ENCODE assay signal across 19 cellular contexts in genomic region chr2:1039549-1039948, GRCh38.
DNase-seq lines count a peak whose midpoint lies in the region; ATAC-seq and TF ChIP-seq lines count a peak whose summit lies in the region.
"Had no signal": no experiment of that assay in that cellular context is flagged by ENCODE, and none has a peak within 500 bp of the region (broad histone marks: within the 10 kb centered on the region; RNA-seq: fewer than 3 reads in every experiment).

No MANE protein-coding gene starts in this region.

- H3K9me3 ChIP-seq in IMR-90 (ENCODE audit: control insufficient read depth, insufficient read depth, low read length) (no peaks in the 10 kb centered on the region), endodermal cell (ENCODE audit: control insufficient read depth, low read length) (peaks cover 6% of the 10 kb centered on the region), neural cell (ENCODE audit: low read length) (no peaks in the 10 kb centered on the region)
- H3K9me3 ChIP-seq: A549, BE2C, Caco-2 had no signal

- TF ChIP-seq CTCF in IMR-90 (conservative IDR thresholded peaks at IDR 0.05; ENCODE audit: low read depth, low read length) (no peak), endodermal cell (conservative IDR thresholded peaks at IDR 0.05) (no peak), neural cell (IDR thresholded peaks at IDR 0.05; ENCODE audit: poor library complexity, severe bottlenecking) (no peak)

- H2BK15ac ChIP-seq in IMR-90 (ENCODE audit: low read depth, low read length), result no peak overlapping the region

- no peaks in the 10 kb centered on the region for H3K79me1 ChIP-seq in IMR-90 (ENCODE audit: low read depth in 1 of 2, low read length in 2 of 2)

- no peaks in the 10 kb centered on the region for H3K36me3 ChIP-seq in IMR-90 (ENCODE audit: control insufficient read depth, insufficient read depth, low read length)
- H3K36me3 ChIP-seq in endodermal cell (ENCODE audit: control insufficient read depth, insufficient read depth, low read length), result no peaks in the 10 kb centered on the region
- H3K36me3 ChIP-seq in neural cell (ENCODE audit: insufficient read depth, low read length), result no peaks in the 10 kb centered on the region
- H3K36me3 ChIP-seq: BE2C, BLaER1 had no signal

- no peak overlapping the region for H3K4me3 ChIP-seq in IMR-90 (ENCODE audit: insufficient read depth, low read depth, low read length)
- H3K4me3 ChIP-seq in endodermal cell (ENCODE audit: low read length), result no peak overlapping the region
- H3K4me3 ChIP-seq in neural cell (ENCODE audit: low read length), result no peak overlapping the region
- H3K4me3 ChIP-seq: A549, BLaER1 had no signal

- H3K4ac ChIP-seq in IMR-90 (ENCODE audit: low read depth, low read length), result no peak overlapping the region

- H3K27ac ChIP-seq in IMR-90 (ENCODE audit: insufficient read depth, low read length), result no peak overlapping the region
- H3K27ac ChIP-seq in endodermal cell (ENCODE audit: low read depth, low read length), result peak overlapping the region; percentile 12
- H3K27ac ChIP-seq in neural cell (ENCODE audit: low read length), result no peak overlapping the region
- H3K27ac ChIP-seq: 22Rv1, A549, BLaER1 had no signal

- no peak overlapping the region for H3K14ac ChIP-seq in IMR-90 (replicated peaks; ENCODE audit: low read depth, low read length)

- no peak overlapping the region for H2BK5ac ChIP-seq in IMR-90 (ENCODE audit: low read depth, low read length, poor library complexity, severe bottlenecking)

- no peak overlapping the region for H3K18ac ChIP-seq in IMR-90 (ENCODE audit: low read depth, low read length)

- no peaks in the 10 kb centered on the region for H3K9me2 ChIP-seq in neural cell (ENCODE audit: insufficient read depth, low read length)

- H3K4me1 ChIP-seq in IMR-90 (ENCODE audit: control insufficient read depth, insufficient read depth, low read length) (no peaks in the 10 kb centered on the region), endodermal cell (ENCODE audit: control insufficient read depth, insufficient read depth, low read length) (no peaks in the 10 kb centered on the region)
- H3K4me1 ChIP-seq: A549, BE2C, Caco-2 had no signal

- peaks cover 4% of the 10 kb centered on the region for H3K4me1 Mint-ChIP-seq in endodermal cell
- H3K4me1 Mint-ChIP-seq: CD14-positive monocyte; CD4-positive, alpha-beta memory T cell; CD4-positive, CD25-positive, alpha-beta regulatory T cell had no signal

- H3K36me3 Mint-ChIP-seq in endodermal cell (ENCODE audit: low read depth), result peaks cover 12% of the 10 kb centered on the region
- H3K36me3 Mint-ChIP-seq: CD14-positive monocyte; CD4-positive, alpha-beta memory T cell; CD4-positive, CD25-positive, alpha-beta regulatory T cell; CD8-positive, alpha-beta memory T cell had no signal

- H3K9ac ChIP-seq in IMR-90 (ENCODE audit: low read depth, low read length), result no peak overlapping the region
- H3K9ac ChIP-seq in endodermal cell (ENCODE audit: extremely low read depth, low read length, poor library complexity, severe bottlenecking), result no peak overlapping the region
- no peak overlapping the region for H3K9ac ChIP-seq in neural cell (ENCODE audit: low read length)
- H3K9ac ChIP-seq: BLaER1 had no signal

- no peaks in the 10 kb centered on the region for H3F3A ChIP-seq in neural cell (ENCODE audit: insufficient read depth, low read length, poor library complexity, severe bottlenecking)

- peak overlapping the region; percentile 15 for H2AFZ ChIP-seq in IMR-90 (replicated peaks; ENCODE audit: low read length, poor library complexity)
- no peak overlapping the region for H2AFZ ChIP-seq in neural cell (ENCODE audit: low read depth, low read length)

- H3K79me2 ChIP-seq in neural cell (replicated peaks; ENCODE audit: insufficient read depth, low read length), result no peaks in the 10 kb centered on the region

- no peak overlapping the region for H2AK5ac ChIP-seq in IMR-90 (ENCODE audit: low read depth, low read length)

- BruUV-seq in IMR-90 (replicated peaks; lab: Mats Ljungman, UMichigan), result no TSS peak

- no peak overlapping the region for H2BK120ac ChIP-seq in IMR-90 (ENCODE audit: low read depth, low read length)

- H3K4me3 Mint-ChIP-seq in endodermal cell, result no peak overlapping the region
- H3K4me3 Mint-ChIP-seq: CD14-positive monocyte; CD4-positive, alpha-beta memory T cell; CD4-positive, CD25-positive, alpha-beta regulatory T cell; CD8-positive, alpha-beta memory T cell had no signal

- DNase-seq in IMR-90, result no peak
- DNase-seq in endodermal cell, result no peak
- DNase-seq in COLO668 (lab: John Stamatoyannopoulos, UW; ENCODE audit: unreplicated experiment), result no peak
- no peak for DNase-seq in Ammon's horn (ENCODE audit: low spot score)
- DNase-seq: AML-193; BE2C; C1 segment of cervical spinal cord; Caco-2; Calu3; CD4-positive, alpha-beta memory T cell; CD4-positive, CD25-positive, alpha-beta regulatory T cell; CD8-positive, alpha-beta memory T cell; DMS79 treated with DMSO at 0.1 percent for 48 hours; GF-D8 had no signal

- H4K91ac ChIP-seq in IMR-90 (ENCODE audit: insufficient read depth, low read depth, low read length), result no peak overlapping the region

- H3K23ac ChIP-seq in IMR-90 (ENCODE audit: low read depth, low read length), result no peak overlapping the region

- H4K8ac ChIP-seq in IMR-90 (ENCODE audit: low read depth in 2 of 2, low read length in 2 of 2), result no peak overlapping the region

- peaks cover 37% of the 10 kb centered on the region for H3K9me3 Mint-ChIP-seq in endodermal cell

- no peak overlapping the region for H3K56ac ChIP-seq in IMR-90 (ENCODE audit: extremely low read depth, insufficient read depth, low read length)

- no CpG with 5 or more reads among the region's 5 CpGs for WGBS in IMR-90 (ENCODE audit: extremely low coverage in 2 of 2, insufficient read length in 1 of 2), 2 experiments
- 92% methylated on average over 5 of the region's 5 CpGs; no CpG with 5 or more reads in 1 of the 2 experiments for WGBS in endodermal cell (ENCODE audit: insufficient coverage in 1 of 2, insufficient read length in 1 of 2), 2 experiments

- CTCF ChIA-PET in IMR-90 (lab: Yijun Ruan, JAX), result interaction anchor here (1.0 kb wide), 1 partner anchor 43 kb away, joined by 3 read pairs; no protein-coding TSS in a partner anchor

- in situ Hi-C loops in IMR-90 (cut with MboI; ENCODE audit: low sequenced_read_pairs), result no loop called here

- no peak for TF ChIP-seq RAD21 in IMR-90 (IDR thresholded peaks at IDR 0.05; ENCODE audit: low read length)
- TF ChIP-seq RAD21 in neural cell (conservative IDR thresholded peaks at IDR 0.05), result no peak

- no peak for TF ChIP-seq EP300 in neural cell (conservative IDR thresholded peaks at IDR 0.05; ENCODE audit: poor library complexity, severe bottlenecking)

- H4K5ac ChIP-seq in IMR-90 (ENCODE audit: low read depth, low read length), result no peak overlapping the region

- H2AK9ac ChIP-seq in IMR-90 (replicated peaks; ENCODE audit: low read depth, low read length, poor library complexity), result no peak overlapping the region

- H3K27me3 Mint-ChIP-seq in endodermal cell (ENCODE audit: insufficient read depth), result no peaks in the 10 kb centered on the region

- H3K4me2 ChIP-seq in IMR-90 (ENCODE audit: low read depth, low read length), result no peak overlapping the region
- no peak overlapping the region for H3K4me2 ChIP-seq in neural cell (ENCODE audit: low read length)
- H3K4me2 ChIP-seq: A549, BLaER1 had no signal

- no peak for ATAC-seq in IMR-90 (ENCODE audit: low read depth)
- ATAC-seq: A549 had no signal

- intact Hi-C loops in IMR-90 (cut with micrococcal nuclease), result no loop called here

- H3K9me1 ChIP-seq in IMR-90 (ENCODE audit: insufficient read depth, low read length), result no peaks in the 10 kb centered on the region

- dilution Hi-C loops in IMR-90 (cut with HindIII; ENCODE audit: low sequenced_read_pairs, unreplicated experiment), result no loop called here

- TF ChIP-seq POLR2A in IMR-90 (IDR thresholded peaks at IDR 0.05; ENCODE audit: low read depth, low read length), result no peak

- H3K27ac Mint-ChIP-seq in endodermal cell, result no peak overlapping the region
- H3K27ac Mint-ChIP-seq: CD4-positive, alpha-beta memory T cell; CD4-positive, CD25-positive, alpha-beta regulatory T cell; CD8-positive, alpha-beta memory T cell had no signal

- no peak overlapping the region for H2BK20ac ChIP-seq in IMR-90 (ENCODE audit: low read depth, low read length)

- POLR2A ChIA-PET in IMR-90 (lab: Charles Lee; ENCODE audit: unreplicated experiment), result no interaction called here

- no peaks in the 10 kb centered on the region for H4K20me1 ChIP-seq in IMR-90 (ENCODE audit: insufficient read depth, low read length)
- H4K20me1 ChIP-seq in neural cell (ENCODE audit: insufficient read depth), result no peaks in the 10 kb centered on the region
- H4K20me1 ChIP-seq: BLaER1 had no signal

- H3K27me3 ChIP-seq in IMR-90 (ENCODE audit: control insufficient read depth, insufficient read depth, low read length), result peaks cover 2% of the 10 kb centered on the region
- H3K27me3 ChIP-seq in endodermal cell (ENCODE audit: control insufficient read depth, insufficient read depth, low read length, poor library complexity, severe bottlenecking), result no peaks in the 10 kb centered on the region
- no peaks in the 10 kb centered on the region for H3K27me3 ChIP-seq in neural cell (ENCODE audit: insufficient read depth, low read depth, low read length)
- H3K27me3 ChIP-seq: BE2C, BLaER1 had no signal

TF ChIP-seq in IMR-90, 13 proteins besides CTCF, POLR2A, EP300 and RAD21 (continues in another document):
- TF ChIP-seq BHLHE40 (IDR thresholded peaks at IDR 0.05; ENCODE audit: low read depth, low read length), result no peak
- TF ChIP-seq CEBPB (IDR thresholded peaks at IDR 0.05; ENCODE audit: low read depth, low read length), result no peak
- TF ChIP-seq SMC3 (IDR thresholded peaks at IDR 0.05; ENCODE audit: low read depth, low read length), result no peak
